ENCODE assay signal across 24 cellular contexts in genomic region chr9:101460965-101461364, GRCh38. TPM values are rescaled to one million over a fixed set of nuclear protein-coding genes. Genes with fewer than 3 reads are reported as not detected.
"Had no signal": no experiment of that assay in that cellular context is flagged by ENCODE, and none has a peak within 500 bp of the region (broad histone marks: within the 10 kb centered on the region; RNA-seq: fewer than 3 reads in every experiment).

No MANE protein-coding gene starts in this region.

- H3K4me3 ChIP-seq: coronary artery, heart left ventricle, lung, ovary, stomach had no signal

- H3K36me3 ChIP-seq: heart left ventricle, ovary, stomach had no signal

- H3K36me3 Mint-ChIP-seq: natural killer cell, type B pancreatic cell had no signal

- H3K27ac ChIP-seq: coronary artery, heart left ventricle, ovary, stomach had no signal

- H3K27me3 ChIP-seq: heart left ventricle, ovary had no signal

- H3K9me3 ChIP-seq: heart left ventricle, ovary, stomach had no signal

- H3K9me3 Mint-ChIP-seq: natural killer cell, type B pancreatic cell had no signal

- DNase-seq: effector CD4-positive, alpha-beta T cell; heart left ventricle; hippocampal formation; left colon; left ventricle myocardium superior; natural killer cell; nucleus accumbens; ovary; right cardiac atrium; small intestine; stimulated activated CD4-positive, alpha-beta T cell treated with anti-CD3 and anti-CD28 coated beads, Interleukin-12 subunit alpha, Interleukin-12 subunit beta, amount 100 ng/mL, for 4 hours; stimulated activated naive CD4-positive, alpha-beta T cell; stomach had no signal

- H3K27ac Mint-ChIP-seq: natural killer cell, type B pancreatic cell had no signal

- H3K4me1 Mint-ChIP-seq: natural killer cell had no signal

- H3K4me3 Mint-ChIP-seq: natural killer cell, neural crest cell, type B pancreatic cell had no signal

- ATAC-seq: esophagus mucosa, heart left ventricle, left colon, left ventricle myocardium superior, natural killer cell, right cardiac atrium had no signal

RNA-seq across cellular contexts. Expression of gene ALDOB, which starts 25.4 kb away (rescaled TPM):
- total RNA-seq: fibroblast of lung, frontal cortex, glomerular endothelial cell, kidney epithelial cell, mononuclear cell, myocyte, natural killer cell, neural crest cell had no signal
